Comparison of ENCODE assay signal across 20 cellular contexts in genomic region chr9:18544456-18544855, GRCh38.
DNase-seq lines count a peak whose midpoint lies in the region; TF ChIP-seq lines count a peak whose summit lies in the region.
"Had no signal": no experiment of that assay in that cellular context is flagged by ENCODE, and none has a peak within 500 bp of the region (broad histone marks: within the 10 kb centered on the region; RNA-seq: fewer than 3 reads in every experiment).

No MANE protein-coding gene starts in this region.

- peaks cover 39% of the 10 kb centered on the region for H3K4me1 ChIP-seq in mammary epithelial cell (ENCODE audit: insufficient read depth, low read length)
- H3K4me1 ChIP-seq in endodermal cell (ENCODE audit: control insufficient read depth, insufficient read depth, low read length): no peaks in the 10 kb centered on the region
- H3K4me1 ChIP-seq in A673 (ENCODE audit: insufficient read depth, low read length, poor library complexity, severe bottlenecking): no peaks in the 10 kb centered on the region
- H3K4me1 ChIP-seq: left ventricle myocardium inferior, SJCRH30 had no signal

- H3K36me3 Mint-ChIP-seq in nephron (ENCODE audit: low read depth): no peaks in the 10 kb centered on the region
- no peaks in the 10 kb centered on the region for H3K36me3 Mint-ChIP-seq in endodermal cell (ENCODE audit: low read depth)
- H3K36me3 Mint-ChIP-seq: CD4-positive, alpha-beta memory T cell had no signal

- H3K36me3 ChIP-seq in mammary epithelial cell (ENCODE audit: insufficient read depth, low read length) (no peaks in the 10 kb centered on the region), endodermal cell (ENCODE audit: control insufficient read depth, insufficient read depth, low read length) (no peaks in the 10 kb centered on the region), A673 (ENCODE audit: insufficient read depth, low read length, poor library complexity, severe bottlenecking) (no peaks in the 10 kb centered on the region)
- H3K36me3 ChIP-seq: left ventricle myocardium inferior, SJCRH30, tibial nerve had no signal

- WGBS in mammary epithelial cell (ENCODE audit: low coverage, missing lambda C conversion rate): 5% methylated on average over 3 of the region's 3 CpGs
- 90% methylated on average over 3 of the region's 3 CpGs; no CpG with 5 or more reads in 1 of the 2 experiments for WGBS in endodermal cell (ENCODE audit: insufficient coverage in 1 of 2, insufficient read length in 1 of 2), 2 experiments

- no peak overlapping the region for H3K9ac ChIP-seq in mammary epithelial cell (ENCODE audit: insufficient read depth, low read length)
- no peak overlapping the region for H3K9ac ChIP-seq in endodermal cell (ENCODE audit: extremely low read depth, low read length, poor library complexity, severe bottlenecking)

- POLR2A ChIA-PET in HEK293T (lab: Yijun Ruan, JAX) (no interaction called here), A673 (lab: Charles Lee; ENCODE audit: low non-redundant PET) (no interaction called here)

- H3K9me3 Mint-ChIP-seq in nephron (no peaks in the 10 kb centered on the region), endodermal cell (no peaks in the 10 kb centered on the region)
- H3K9me3 Mint-ChIP-seq: T-helper 1 cell treated with Interleukin-12 subunit alpha and Interleukin-12 subunit beta and Interleukin-4 antibody, amounts not matched to agents 30 μg/mL and 1 μg/mL, for 36 hours had no signal

- no peaks in the 10 kb centered on the region for H4K20me1 ChIP-seq in mammary epithelial cell (ENCODE audit: insufficient read depth, low read length)

- no TSS peak for BruUV-seq in mammary epithelial cell (replicated peaks; lab: Mats Ljungman, UMichigan)
- no TSS peak for BruUV-seq in A673 (replicated peaks; lab: Mats Ljungman, UMichigan)

- H3K4me3 ChIP-seq in mammary epithelial cell (replicated peaks in 1 of 3; ENCODE audit: insufficient read depth in 1 of 3, low read depth in 2 of 3, low read length in 3 of 3) (no peak overlapping the region), endodermal cell (ENCODE audit: low read length) (no peak overlapping the region), A673 (ENCODE audit: low read depth, low read length, poor library complexity, severe bottlenecking) (no peak overlapping the region)
- H3K4me3 ChIP-seq: left ventricle myocardium inferior, SJCRH30, tibial nerve had no signal

- H3K9me3 ChIP-seq in mammary epithelial cell (replicated peaks; ENCODE audit: insufficient read depth, low read length) (no peaks in the 10 kb centered on the region), endodermal cell (ENCODE audit: control insufficient read depth, low read length) (no peaks in the 10 kb centered on the region), A673 (ENCODE audit: low read depth, low read length, poor library complexity, severe bottlenecking) (no peaks in the 10 kb centered on the region)
- H3K9me3 ChIP-seq: left ventricle myocardium inferior, SJCRH30, tibial nerve had no signal

- intact Hi-C loops in mammary epithelial cell (cut with micrococcal nuclease) (loop anchor here (5.0 kb wide), 2 partner anchors 52 to 82 kb away; no protein-coding TSS in a partner anchor), A673 (cut with micrococcal nuclease; ENCODE audit: unreplicated experiment) (no loop called here)

- TF ChIP-seq CTCF in mammary epithelial cell (conservative IDR thresholded peaks at IDR 0.05 in 1 of 2, IDR thresholded peaks at IDR 0.05 in 1 of 2; ENCODE audit: extremely low read depth in 1 of 2, insufficient read depth in 1 of 2, low read depth in 1 of 2, low read length in 2 of 2) (no peak), nephron (IDR thresholded peaks at IDR 0.05; ENCODE audit: unreplicated experiment in 3 of 3) (no peak), endodermal cell (conservative IDR thresholded peaks at IDR 0.05) (no peak), A673 (conservative IDR thresholded peaks at IDR 0.05; ENCODE audit: low read depth, low read length) (no peak)

- H3K27ac ChIP-seq in mammary epithelial cell (ENCODE audit: insufficient read depth, low read depth, low read length): peak overlapping the region; percentile 56
- no peak overlapping the region for H3K27ac ChIP-seq in endodermal cell (ENCODE audit: low read depth, low read length)
- H3K27ac ChIP-seq in A673 (ENCODE audit: low read depth, low read length, poor library complexity, severe bottlenecking): no peak overlapping the region
- H3K27ac ChIP-seq: left ventricle myocardium inferior, SJCRH30 had no signal

- H3K4me1 Mint-ChIP-seq in nephron (peaks cover 24% of the 10 kb centered on the region), endodermal cell (no peaks in the 10 kb centered on the region)
- H3K4me1 Mint-ChIP-seq: CD4-positive, alpha-beta memory T cell had no signal

- DNase-seq in GM04504 (ENCODE audit: low read depth) (peak; percentile 5), M059J (ENCODE audit: low read depth) (peak; percentile 61), mammary epithelial cell (peak; percentile 63), HEK293T (ENCODE audit: extremely low spot score) (no peak), endodermal cell (no peak), NCI-H2107 treated with DMSO at 0.1 percent for 48 hours (lab: John Stamatoyannopoulos, UW; ENCODE audit: unreplicated experiment) (no peak), A673 (ENCODE audit: low spot score) (no peak)
- DNase-seq: activated CD4-positive, alpha-beta T cell treated with anti-CD3 and anti-CD28 coated beads, Interleukin-2, amount 50 U/mL, for 4 hours; activated gamma-delta T cell; CD4-positive, alpha-beta memory T cell; left ventricle myocardium inferior; NCI-H774; SJCRH30; small intestine; stimulated activated CD4-positive, alpha-beta T cell treated with anti-CD3 and anti-CD28 coated beads, Interleukin-4, amount 100 ng/mL, for 1 hour had no signal

- H3K27me3 ChIP-seq in mammary epithelial cell (ENCODE audit: insufficient read depth, low read length): no peaks in the 10 kb centered on the region
- no peaks in the 10 kb centered on the region for H3K27me3 ChIP-seq in endodermal cell (ENCODE audit: control insufficient read depth, insufficient read depth, low read length, poor library complexity, severe bottlenecking)
- H3K27me3 ChIP-seq in A673 (replicated peaks; ENCODE audit: insufficient read depth, low read depth, low read length, poor library complexity): no peaks in the 10 kb centered on the region
- H3K27me3 ChIP-seq: SJCRH30, tibial nerve had no signal

- no peak overlapping the region for H3K4me2 ChIP-seq in mammary epithelial cell (ENCODE audit: insufficient read depth, low read depth, low read length)

- in situ Hi-C loops in mammary epithelial cell (cut with MboI; ENCODE audit: low sequenced_read_pairs in 2 of 2): no loop called here

- H3K79me2 ChIP-seq in mammary epithelial cell (ENCODE audit: insufficient read depth, low read length): no peaks in the 10 kb centered on the region

- H3K4me3 Mint-ChIP-seq in nephron (no peak overlapping the region), endodermal cell (no peak overlapping the region)
- H3K4me3 Mint-ChIP-seq: CD4-positive, alpha-beta memory T cell; stimulated activated naive CD8-positive, alpha-beta T cell treated with anti-CD3 and anti-CD28 coated beads, Interleukin-15, Interleukin-2, amounts not matched to agents 100 ng/mL and 50 ng/mL, for 24 hours; T-helper 1 cell treated with Interleukin-12 subunit alpha and Interleukin-12 subunit beta and Interleukin-4 antibody, amounts not matched to agents 30 μg/mL and 1 μg/mL, for 36 hours had no signal

- peak overlapping the region; percentile 73 to 83 (median 82) for H3K27ac Mint-ChIP-seq in nephron
- no peak overlapping the region for H3K27ac Mint-ChIP-seq in endodermal cell
- H3K27ac Mint-ChIP-seq: CD4-positive, alpha-beta memory T cell; progenitor cell of endocrine pancreas; stimulated activated naive CD8-positive, alpha-beta T cell treated with anti-CD3 and anti-CD28 coated beads, Interleukin-15, Interleukin-2, amounts not matched to agents 100 ng/mL and 50 ng/mL, for 24 hours; T-helper 1 cell treated with Interleukin-12 subunit alpha and Interleukin-12 subunit beta and Interleukin-4 antibody, amounts not matched to agents 30 μg/mL and 1 μg/mL, for 36 hours had no signal

- dilution Hi-C loops in mammary epithelial cell (cut with HindIII; ENCODE audit: low sequenced_read_pairs): no loop called here

- H3K27me3 Mint-ChIP-seq in nephron (ENCODE audit: low read depth) (no peaks in the 10 kb centered on the region), endodermal cell (ENCODE audit: insufficient read depth) (no peaks in the 10 kb centered on the region)
- H3K27me3 Mint-ChIP-seq: CD4-positive, alpha-beta memory T cell; progenitor cell of endocrine pancreas had no signal

- CTCF ChIA-PET in mammary epithelial cell (lab: Charles Lee; ENCODE audit: low non-redundant PET) (interaction anchor here (0.6 kb wide), 1 partner anchor 102 kb away, joined by 6 read pairs; no protein-coding TSS in a partner anchor), HEK293T (lab: Yijun Ruan, JAX) (no interaction called here), A673 (lab: Charles Lee) (no interaction called here)

- no peak overlapping the region for H2AFZ ChIP-seq in mammary epithelial cell (ENCODE audit: low read depth, low read length)

TF ChIP-seq in HEK293T, 16 proteins besides CTCF, POLR2A, EP300 and RAD21:
- TF ChIP-seq FOXM1 (IDR thresholded peaks at IDR 0.05; ENCODE audit: borderline replicate concordance) (no peak), PKNOX1 (IDR thresholded peaks at IDR 0.05) (no peak), SP1 (IDR thresholded peaks at IDR 0.05) (no peak), NFRKB (IDR thresholded peaks at IDR 0.05) (no peak), ELF4 (IDR thresholded peaks at IDR 0.05) (no peak), SUZ12 (IDR thresholded peaks at IDR 0.05) (no peak), ZNF384 (IDR thresholded peaks at IDR 0.05) (no peak), CTBP1 (IDR thresholded peaks at IDR 0.05; ENCODE audit: borderline replicate concordance) (no peak), FOXK2 (IDR thresholded peaks at IDR 0.05) (no peak), LEF1 (IDR thresholded peaks at IDR 0.05; ENCODE audit: borderline replicate concordance) (no peak), TARDBP (IDR thresholded peaks at IDR 0.05) (no peak), L3MBTL2 (conservative IDR thresholded peaks at IDR 0.05) (no peak), BHLHE40 (IDR thresholded peaks at IDR 0.05; ENCODE audit: borderline replicate concordance) (no peak), HDGF (IDR thresholded peaks at IDR 0.05; ENCODE audit: borderline replicate concordance) (no peak)

Comparison
In these comparisons a context has a peak if more than half of its experiments do, and no peak if none do; other contexts are left out.
1. DNase-seq: peak in GM04504 (single experiment), M059J (single experiment) and mammary epithelial cell (single experiment); none in HEK293T (single experiment), endodermal cell (single experiment), NCI-H2107 treated with DMSO at 0.1 percent for 48 hours (single experiment) and A673 (single experiment).